Comparison of ENCODE assay signal across 11 cellular contexts in the genomic region with DNA sequence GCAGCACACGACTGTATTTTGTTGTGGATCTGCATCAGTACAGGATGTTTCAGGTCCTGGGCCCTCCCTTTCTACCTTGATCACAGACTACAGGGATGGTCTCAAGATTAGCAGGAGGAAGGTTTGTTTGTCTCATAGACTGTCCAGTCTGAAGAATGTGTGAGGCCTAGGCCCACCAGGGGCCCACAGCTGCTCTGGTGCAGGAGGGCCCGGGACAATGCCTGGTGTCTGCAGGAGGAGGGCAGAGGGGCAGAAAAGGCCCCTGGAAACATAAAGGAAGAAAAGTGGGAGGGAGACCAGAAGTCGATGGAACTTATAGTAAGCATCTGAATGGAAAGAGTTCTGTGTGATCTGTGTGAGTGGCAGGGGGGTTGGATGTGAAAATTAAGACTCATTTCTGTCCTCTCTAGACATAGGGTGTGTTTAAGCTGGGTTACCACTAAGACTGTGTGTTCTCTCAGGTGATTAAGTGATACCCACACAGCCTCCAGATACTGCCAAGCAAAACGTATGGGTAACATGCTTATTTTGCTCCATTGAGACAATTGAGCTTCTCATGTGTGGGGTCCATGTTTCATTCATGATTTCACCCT. TPM values are rescaled to one million over a fixed set of nuclear protein-coding genes. Genes with fewer than 3 reads are reported as not detected.
DNase-seq lines count a peak whose midpoint lies in the region; ATAC-seq, FAIRE-seq and TF ChIP-seq lines count a peak whose summit lies in the region.
"Had no signal": no experiment of that assay in that cellular context is flagged by ENCODE, and none has a peak within 500 bp of the region (broad histone marks: within the 10 kb centered on the region; RNA-seq: fewer than 3 reads in every experiment).

No MANE protein-coding gene starts in this region.

- H3K4me1 Mint-ChIP-seq in natural killer cell treated with Interleukin-12 subunit alpha and Interleukin-12 subunit beta and Interleukin-15 and Interleukin-18, amount 100 ng/mL, for 72 hours (ENCODE audit: low read depth in 2 of 2), result peaks cover 3 to 8% of the 10 kb centered on the region in 2 donors
- H3K4me1 Mint-ChIP-seq in natural killer cell, result peaks cover 4 to 6% of the 10 kb centered on the region in 2 donors
- H3K4me1 Mint-ChIP-seq in activated naive CD4-positive, alpha-beta T cell treated with anti-CD3 and anti-CD28 coated beads, Interleukin-2, amount 50 U/mL, for 24 hours, result peaks cover 25% of the 10 kb centered on the region

- H3K27ac Mint-ChIP-seq in natural killer cell treated with Interleukin-12 subunit alpha and Interleukin-12 subunit beta and Interleukin-15 and Interleukin-18, amount 100 ng/mL, for 72 hours, result no peak overlapping the region
- H3K27ac Mint-ChIP-seq in natural killer cell, result peak overlapping the region in 1 of 2 donors; percentile 68
- H3K27ac Mint-ChIP-seq in activated naive CD4-positive, alpha-beta T cell treated with anti-CD3 and anti-CD28 coated beads, Interleukin-2, amount 50 U/mL, for 24 hours, result peak overlapping the region; percentile 82

- peak; percentile 48 for FAIRE-seq in urothelium cell line (lab: Jason Lieb, UNC)

- H3K4me3 Mint-ChIP-seq in natural killer cell treated with Interleukin-12 subunit alpha and Interleukin-12 subunit beta and Interleukin-15 and Interleukin-18, amount 100 ng/mL, for 72 hours, result no peak overlapping the region
- no peak overlapping the region for H3K4me3 Mint-ChIP-seq in natural killer cell
- no peak overlapping the region for H3K4me3 Mint-ChIP-seq in activated naive CD4-positive, alpha-beta T cell treated with anti-CD3 and anti-CD28 coated beads, Interleukin-2, amount 50 U/mL, for 24 hours

- peaks cover 0 to 2% of the 10 kb centered on the region in 2 donors for H3K27me3 Mint-ChIP-seq in natural killer cell treated with Interleukin-12 subunit alpha and Interleukin-12 subunit beta and Interleukin-15 and Interleukin-18, amount 100 ng/mL, for 72 hours
- H3K27me3 Mint-ChIP-seq in natural killer cell (ENCODE audit: low read depth in 2 of 2), result peaks cover 0 to 2% of the 10 kb centered on the region in 2 donors
- H3K27me3 Mint-ChIP-seq in activated naive CD4-positive, alpha-beta T cell treated with anti-CD3 and anti-CD28 coated beads, Interleukin-2, amount 50 U/mL, for 24 hours, result no peaks in the 10 kb centered on the region

- peak; percentile 53 to 88 for ATAC-seq in natural killer cell treated with Interleukin-12 subunit alpha and Interleukin-12 subunit beta and Interleukin-15 and Interleukin-18, amount 100 ng/mL, for 72 hours
- no peak for ATAC-seq in natural killer cell
- ATAC-seq in HG02870 (IDR thresholded peaks at IDR 0.05; ENCODE audit: unreplicated experiment), result peak; percentile 97
- ATAC-seq in HG02571 (IDR thresholded peaks at IDR 0.05; ENCODE audit: unreplicated experiment), result no peak

- DNase-seq in natural killer cell treated with Interleukin-12 subunit alpha and Interleukin-12 subunit beta and Interleukin-15 and Interleukin-18, amount 100 ng/mL, for 72 hours (ENCODE audit: low spot score), result no peak
- DNase-seq in natural killer cell (no peak), urothelium cell line (ENCODE audit: low spot score) (no peak), GOT3 (lab: John Stamatoyannopoulos, UW) (no peak), NCI-H128 (lab: John Stamatoyannopoulos, UW; ENCODE audit: unreplicated experiment) (no peak)
- DNase-seq: AML-193, NCI-H1105 treated with DMSO at 0.1 percent for 48 hours, NCI-H510A had no signal

- no peaks in the 10 kb centered on the region for H3K9me3 Mint-ChIP-seq in natural killer cell treated with Interleukin-12 subunit alpha and Interleukin-12 subunit beta and Interleukin-15 and Interleukin-18, amount 100 ng/mL, for 72 hours
- H3K9me3 Mint-ChIP-seq in natural killer cell, result no peaks in the 10 kb centered on the region
- no peaks in the 10 kb centered on the region for H3K9me3 Mint-ChIP-seq in activated naive CD4-positive, alpha-beta T cell treated with anti-CD3 and anti-CD28 coated beads, Interleukin-2, amount 50 U/mL, for 24 hours

- intact Hi-C loops in natural killer cell (cut with micrococcal nuclease), result no loop called here

- TF ChIP-seq CTCF in natural killer cell (IDR thresholded peaks at IDR 0.05), result no peak

- H3K36me3 Mint-ChIP-seq in natural killer cell treated with Interleukin-12 subunit alpha and Interleukin-12 subunit beta and Interleukin-15 and Interleukin-18, amount 100 ng/mL, for 72 hours, result no peaks in the 10 kb centered on the region
- no peaks in the 10 kb centered on the region for H3K36me3 Mint-ChIP-seq in natural killer cell
- no peaks in the 10 kb centered on the region for H3K36me3 Mint-ChIP-seq in activated naive CD4-positive, alpha-beta T cell treated with anti-CD3 and anti-CD28 coated beads, Interleukin-2, amount 50 U/mL, for 24 hours

RNA-seq across cellular contexts. Expression of gene LPIN2, which starts 33.4 kb away (rescaled TPM):
- total RNA-seq in natural killer cell treated with Interleukin-12 subunit alpha and Interleukin-12 subunit beta and Interleukin-15 and Interleukin-18, amount 100 ng/mL, for 72 hours, result 10 to 100 TPM; 57.8 to 80.3 TPM
- 10 to 100 TPM; 32.9 to 58.8 (median 57.1) TPM for total RNA-seq in natural killer cell

Comparison
In these comparisons a context has a peak if more than half of its experiments do, and no peak if none do; other contexts are left out.
1. ATAC-seq: peak in natural killer cell treated with Interleukin-12 subunit alpha and Interleukin-12 subunit beta and Interleukin-15 and Interleukin-18, amount 100 ng/mL, for 72 hours (2 of 2) and HG02870 (single experiment); none in natural killer cell (0 of 3) and HG02571 (single experiment).